Comparison of ENCODE assay signal across 21 cellular contexts in genomic region chr19:7470540-7471305, GRCh38. TPM values are rescaled to one million over a fixed set of nuclear protein-coding genes. Genes with fewer than 3 reads are reported as not detected.
DNase-seq lines count a peak whose midpoint lies in the region; ATAC-seq, FAIRE-seq and TF ChIP-seq lines count a peak whose summit lies in the region.
"Had no signal": no experiment of that assay in that cellular context is flagged by ENCODE, and none has a peak within 500 bp of the region (broad histone marks: within the 10 kb centered on the region; RNA-seq: fewer than 3 reads in every experiment).

No MANE protein-coding gene starts in this region.

- H3K27me3 Mint-ChIP-seq in activated T-cell treated with anti-CD3 and anti-CD28 coated beads, Interleukin-2, amount 50 U/mL, for 4 hours (ENCODE audit: low read depth): no peaks in the 10 kb centered on the region
- H3K27me3 Mint-ChIP-seq: CD4-positive, alpha-beta memory T cell had no signal

- H4K20me1 ChIP-seq in BLaER1 treated with 17β-estradiol and CSF1 and Interleukin-3, amounts not matched to agents 10 nM and 100 nM: peaks cover 0 to 64% (median 35%) of the 10 kb centered on the region in 11 experiments; a peak in 15 of 22 replicates
- no peaks in the 10 kb centered on the region for H4K20me1 ChIP-seq in IMR-90 (ENCODE audit: insufficient read depth, low read length)

- H3K79me1 ChIP-seq in IMR-90 (ENCODE audit: low read depth in 1 of 2, low read length in 2 of 2): no peaks in the 10 kb centered on the region

- H3K4me1 Mint-ChIP-seq in activated T-cell treated with anti-CD3 and anti-CD28 coated beads, Interleukin-2, amount 50 U/mL, for 4 hours (ENCODE audit: low read depth): no peaks in the 10 kb centered on the region
- H3K4me1 Mint-ChIP-seq: H9 had no signal

- peaks cover 26 to 41% (median 33%) of the 10 kb centered on the region in 10 experiments for H3K4me1 ChIP-seq in BLaER1 treated with 17β-estradiol and CSF1 and Interleukin-3, amounts not matched to agents 10 nM and 100 nM
- H3K4me1 ChIP-seq in IMR-90 (ENCODE audit: control insufficient read depth, insufficient read depth, low read length) (no peaks in the 10 kb centered on the region), pancreas (peaks cover 0 to 4% (median 2%) of the 10 kb centered on the region in 3 donors), upper lobe of right lung (no peaks in the 10 kb centered on the region)

- peaks cover 67 to 99% (median 84%) of the 10 kb centered on the region in 11 experiments for H3K36me3 ChIP-seq in BLaER1 treated with 17β-estradiol and CSF1 and Interleukin-3, amounts not matched to agents 10 nM and 100 nM
- peaks cover 46% of the 10 kb centered on the region for H3K36me3 ChIP-seq in IMR-90 (ENCODE audit: control insufficient read depth, insufficient read depth, low read length)
- peaks cover 0 to 25% (median 14%) of the 10 kb centered on the region in 3 donors for H3K36me3 ChIP-seq in pancreas
- peaks cover 56% of the 10 kb centered on the region for H3K36me3 ChIP-seq in upper lobe of right lung

- no peak overlapping the region for H3K14ac ChIP-seq in IMR-90 (replicated peaks; ENCODE audit: low read depth, low read length)

- intact Hi-C loops in IMR-90 (cut with micrococcal nuclease): no loop called here
- intact Hi-C loops in pancreas (cut with DNase I): no loop called here
- intact Hi-C loops in upper lobe of right lung (cut with DNase I): no loop called here

- TF ChIP-seq RAD21 in IMR-90 (IDR thresholded peaks at IDR 0.05; ENCODE audit: low read length): no peak

- no peak overlapping the region for H3K9ac ChIP-seq in BLaER1 treated with 17β-estradiol and CSF1 and Interleukin-3, amounts not matched to agents 10 nM and 100 nM
- no peak overlapping the region for H3K9ac ChIP-seq in IMR-90 (ENCODE audit: low read depth, low read length)
- H3K9ac ChIP-seq: BLaER1 had no signal

- TSS peak; percentile 65 for BruUV-seq in IMR-90 (replicated peaks; lab: Mats Ljungman, UMichigan)

- CTCF ChIA-PET in IMR-90 (lab: Yijun Ruan, JAX): interaction anchor here (0.6 kb wide), 1 partner anchor 12 kb away, joined by 6 read pairs; no protein-coding TSS in a partner anchor

- 0 out of 2 replicates have a peak, but pooled peaks cover 2% of the 10 kb centered on the region for H3K9me1 ChIP-seq in IMR-90 (ENCODE audit: insufficient read depth, low read length)

- no peaks in the 10 kb centered on the region for H3K27me3 ChIP-seq in BLaER1 treated with 17β-estradiol and CSF1 and Interleukin-3, amounts not matched to agents 10 nM and 100 nM
- H3K27me3 ChIP-seq in IMR-90 (ENCODE audit: control insufficient read depth, insufficient read depth, low read length) (no peaks in the 10 kb centered on the region), pancreas (no peaks in the 10 kb centered on the region), upper lobe of right lung (no peaks in the 10 kb centered on the region)
- H3K27me3 ChIP-seq: BLaER1 had no signal

- peak overlapping the region in 1 of 11 experiments; percentile 74; a peak in 1 of 22 replicates for H3K4me2 ChIP-seq in BLaER1 treated with 17β-estradiol and CSF1 and Interleukin-3, amounts not matched to agents 10 nM and 100 nM
- no peak overlapping the region for H3K4me2 ChIP-seq in IMR-90 (ENCODE audit: low read depth, low read length)
- H3K4me2 ChIP-seq: BLaER1 had no signal

- in situ Hi-C loops in IMR-90 (cut with MboI; ENCODE audit: low sequenced_read_pairs): no loop called here

- no peaks in the 10 kb centered on the region for H3K9me3 Mint-ChIP-seq in activated T-cell treated with anti-CD3 and anti-CD28 coated beads, Interleukin-2, amount 50 U/mL, for 4 hours
- H3K9me3 Mint-ChIP-seq: H9 had no signal

- no peak overlapping the region for H4K5ac ChIP-seq in IMR-90 (ENCODE audit: low read depth, low read length)

- H2BK5ac ChIP-seq in IMR-90 (ENCODE audit: low read depth, low read length, poor library complexity, severe bottlenecking): no peak overlapping the region

- H3K27ac ChIP-seq in BLaER1 treated with 17β-estradiol and CSF1 and Interleukin-3, amounts not matched to agents 10 nM and 100 nM: peak overlapping the region in 8 of 11 experiments; percentile 75 to 86 (median 81); a peak in 12 of 22 replicates
- H3K27ac ChIP-seq in IMR-90 (ENCODE audit: insufficient read depth, low read length) (no peak overlapping the region), pancreas (no peak overlapping the region), upper lobe of right lung (no peak overlapping the region)
- H3K27ac ChIP-seq: BLaER1 had no signal

- H3K23ac ChIP-seq in IMR-90 (ENCODE audit: low read depth, low read length): no peak overlapping the region

- no peak overlapping the region for H2BK15ac ChIP-seq in IMR-90 (ENCODE audit: low read depth, low read length)

- no peak overlapping the region for H2AFZ ChIP-seq in IMR-90 (replicated peaks; ENCODE audit: low read length, poor library complexity)

- no peak overlapping the region for H2BK20ac ChIP-seq in IMR-90 (ENCODE audit: low read depth, low read length)

- no peak overlapping the region for H3K4me3 Mint-ChIP-seq in activated T-cell treated with anti-CD3 and anti-CD28 coated beads, Interleukin-2, amount 50 U/mL, for 4 hours
- H3K4me3 Mint-ChIP-seq: CD4-positive, alpha-beta memory T cell; H9 had no signal

- no peaks in the 10 kb centered on the region for H3K9me3 ChIP-seq in BLaER1 treated with 17β-estradiol and CSF1 and Interleukin-3, amounts not matched to agents 10 nM and 100 nM (replicated peaks in 1 of 11)
- H3K9me3 ChIP-seq in IMR-90 (ENCODE audit: control insufficient read depth, insufficient read depth, low read length) (no peaks in the 10 kb centered on the region), pancreas (no peaks in the 10 kb centered on the region), upper lobe of right lung (no peaks in the 10 kb centered on the region)
- H3K9me3 ChIP-seq: BLaER1 had no signal

- no peak overlapping the region for H3K18ac ChIP-seq in IMR-90 (ENCODE audit: low read depth, low read length)

- no peak for TF ChIP-seq POLR2A in IMR-90 (IDR thresholded peaks at IDR 0.05; ENCODE audit: low read depth, low read length)

- DNase-seq in IMR-90 (no peak), left lobe of liver (ENCODE audit: low spot score) (no peak), pancreas (peak in 3 of 6 donors; percentile 42 to 56 (median 43)), NCI-H748 treated with DMSO at 0.1 percent for 48 hours (lab: John Stamatoyannopoulos, UW) (no peak), upper lobe of right lung (no peak)
- no peak for DNase-seq in activated T-cell treated with anti-CD3 and anti-CD28 coated beads, Interleukin-2, amount 50 U/mL, for 4 hours
- DNase-seq: 8988T; AML-193; CD4-positive, alpha-beta memory T cell; DMS153; DMS79 treated with DMSO at 0.1 percent for 48 hours; EL; GOT3; H9 had no signal

- ATAC-seq in IMR-90 (ENCODE audit: low read depth) (no peak), left lobe of liver (peak; percentile 19), pancreas (peak; percentile 51 to 72 (median 63)), upper lobe of right lung (no peak)
- ATAC-seq in activated T-cell treated with anti-CD3 and anti-CD28 coated beads, Interleukin-2, amount 50 U/mL, for 4 hours: no peak
- ATAC-seq: HepG2 had no signal

- no peak overlapping the region for H4K8ac ChIP-seq in IMR-90 (ENCODE audit: low read depth in 2 of 2, low read length in 2 of 2)

- H3K4ac ChIP-seq in IMR-90 (ENCODE audit: low read depth, low read length): no peak overlapping the region

- H2AK9ac ChIP-seq in IMR-90 (replicated peaks; ENCODE audit: low read depth, low read length, poor library complexity): peak overlapping the region; percentile 72

- no peak overlapping the region for H4K91ac ChIP-seq in IMR-90 (ENCODE audit: insufficient read depth, low read depth, low read length)

- no peak overlapping the region for H2AK5ac ChIP-seq in IMR-90 (ENCODE audit: low read depth, low read length)

- TF ChIP-seq CTCF in IMR-90 (conservative IDR thresholded peaks at IDR 0.05; ENCODE audit: low read depth, low read length) (no peak), pancreas (IDR thresholded peaks at IDR 0.05) (no peak), upper lobe of right lung (IDR thresholded peaks at IDR 0.05) (no peak)

- peaks cover 2% of the 10 kb centered on the region for H3K36me3 Mint-ChIP-seq in activated T-cell treated with anti-CD3 and anti-CD28 coated beads, Interleukin-2, amount 50 U/mL, for 4 hours (ENCODE audit: insufficient read depth)

- no peak overlapping the region for H3K56ac ChIP-seq in IMR-90 (ENCODE audit: extremely low read depth, insufficient read depth, low read length)

- H3K4me3 ChIP-seq in BLaER1 treated with 17β-estradiol and CSF1 and Interleukin-3, amounts not matched to agents 10 nM and 100 nM: no peak overlapping the region
- no peak overlapping the region for H3K4me3 ChIP-seq in IMR-90 (ENCODE audit: insufficient read depth, low read depth, low read length)
- no peak overlapping the region for H3K4me3 ChIP-seq in pancreas
- no peak overlapping the region for H3K4me3 ChIP-seq in upper lobe of right lung
- H3K4me3 ChIP-seq: BLaER1 had no signal

- H2BK120ac ChIP-seq in IMR-90 (ENCODE audit: low read depth, low read length): no peak overlapping the region

- dilution Hi-C loops in IMR-90 (cut with HindIII; ENCODE audit: low sequenced_read_pairs, unreplicated experiment): no loop called here

- 91% methylated on average over 19 of the region's 31 CpGs; no CpG with 5 or more reads in 1 of the 2 experiments for WGBS in IMR-90 (ENCODE audit: extremely low coverage in 2 of 2, insufficient read length in 1 of 2), 2 experiments
- WGBS in pancreas, 2 donors: 46 to 58% methylated on average over 31 of the region's 31 CpGs

- FAIRE-seq in pancreas (lab: Jason Lieb, UNC): no peak
- FAIRE-seq: D721Med, G401.6, GM12892, HepG2, HTR-8/SVneo had no signal

- POLR2A ChIA-PET in IMR-90 (lab: Charles Lee; ENCODE audit: unreplicated experiment): interaction anchor here (0.6 kb wide), 1 partner anchor 33 kb away, joined by 4 read pairs; no protein-coding TSS in a partner anchor

RNA-seq across cellular contexts. Expression of gene PEX11G, which starts 18.1 kb away (rescaled TPM):
- total RNA-seq in IMR-90 (2012; rRNA removed) (0.72 and 1.1 TPM in 2 replicates), left lobe of liver (16.5 TPM), pancreas (1 to 10 TPM; 1.5 to 3.2 (median 2.2) TPM), upper lobe of right lung (3.6 TPM)
- polyA plus RNA-seq in IMR-90 (2012; rRNA removed) (1.7 and 1.9 TPM in 2 replicates), pancreas (1 to 10 TPM; 5.9 to 6.8 TPM)
- 2.8 and 3.6 TPM in 2 replicates for polyA plus RNA-seq in IMR-90 (2012; cell fraction: cytosol; rRNA removed)
- polyA plus RNA-seq in IMR-90 (2012; cell fraction: nucleus; rRNA removed; ENCODE audit: low replicate concordance): 0.76 and 2.7 TPM in 2 replicates
- 1 to 10 TPM in 1 of 3 donors, under 1 TPM in 2; 0.76 to 1.1 (median 0.90) TPM for total RNA-seq in activated T-cell treated with anti-CD3 and anti-CD28 coated beads, Interleukin-2, amount 50 U/mL, for 4 hours
- total RNA-seq: HepG2 had no signal
- polyA plus RNA-seq: HepG2 had no signal

RNA-seq across cellular contexts. Expression of gene ZNF358, which starts 45.2 kb away (rescaled TPM):
- total RNA-seq in IMR-90 (2012; rRNA removed) (5.4 and 9.2 TPM in 2 replicates), left lobe of liver (31.3 TPM), pancreas (10 to 100 TPM; 22.6 to 33.9 (median 23.3) TPM), upper lobe of right lung (56.9 TPM)
- polyA plus RNA-seq in IMR-90 (2012; rRNA removed) (30.7 and 34.9 TPM in 2 replicates), pancreas (10 to 100 TPM; 35.5 to 68.8 TPM)
- 43.8 and 60.5 TPM in 2 replicates for polyA plus RNA-seq in IMR-90 (2012; cell fraction: cytosol; rRNA removed)
- 19.3 and 34.2 TPM in 2 replicates for polyA plus RNA-seq in IMR-90 (2012; cell fraction: nucleus; rRNA removed; ENCODE audit: low replicate concordance)
- 1 to 10 TPM; 4.8 to 5.6 (median 5.1) TPM for total RNA-seq in activated T-cell treated with anti-CD3 and anti-CD28 coated beads, Interleukin-2, amount 50 U/mL, for 4 hours

RNA-seq across cellular contexts. Expression of gene MCOLN1, which starts 51.7 kb away (rescaled TPM):
- 2.5 and 3.4 TPM in 2 replicates for total RNA-seq in IMR-90 (2012; rRNA removed)
- polyA plus RNA-seq in IMR-90 (2012; rRNA removed): 19.6 and 24.3 TPM in 2 replicates
- polyA plus RNA-seq in IMR-90 (2012; cell fraction: cytosol; rRNA removed): 13.9 and 26.7 TPM in 2 replicates
- polyA plus RNA-seq in IMR-90 (2012; cell fraction: nucleus; rRNA removed; ENCODE audit: low replicate concordance): 48.5 and 136 TPM in 2 replicates
- total RNA-seq in left lobe of liver: 25.7 TPM
- total RNA-seq in pancreas: 10 to 100 TPM in 2 of 6 donors, 1 to 10 TPM in 4; 6.9 to 16.8 (median 9.3) TPM
- 10 to 100 TPM; 33.5 to 35.4 TPM for polyA plus RNA-seq in pancreas
- total RNA-seq in activated T-cell treated with anti-CD3 and anti-CD28 coated beads, Interleukin-2, amount 50 U/mL, for 4 hours: 10 to 100 TPM; 20.5 to 27.4 (median 22.6) TPM
- total RNA-seq in upper lobe of right lung: 55.0 TPM

Comparison
In these comparisons a context has a peak if more than half of its experiments do, and no peak if none do; other contexts are left out.
1. H3K27ac ChIP-seq: peak in BLaER1 treated with 17β-estradiol and CSF1 and Interleukin-3, amounts not matched to agents 10 nM and 100 nM (8 of 11); none in IMR-90 (single experiment), pancreas (0 of 4) and upper lobe of right lung (single experiment).
2. ATAC-seq: peak in left lobe of liver (single experiment) and pancreas (4 of 4); none in IMR-90 (single experiment), activated T-cell treated with anti-CD3 and anti-CD28 coated beads, Interleukin-2, amount 50 U/mL, for 4 hours (0 of 2) and upper lobe of right lung (single experiment).